Comparison of ENCODE assay signal across 1 cellular context in the genomic region with DNA sequence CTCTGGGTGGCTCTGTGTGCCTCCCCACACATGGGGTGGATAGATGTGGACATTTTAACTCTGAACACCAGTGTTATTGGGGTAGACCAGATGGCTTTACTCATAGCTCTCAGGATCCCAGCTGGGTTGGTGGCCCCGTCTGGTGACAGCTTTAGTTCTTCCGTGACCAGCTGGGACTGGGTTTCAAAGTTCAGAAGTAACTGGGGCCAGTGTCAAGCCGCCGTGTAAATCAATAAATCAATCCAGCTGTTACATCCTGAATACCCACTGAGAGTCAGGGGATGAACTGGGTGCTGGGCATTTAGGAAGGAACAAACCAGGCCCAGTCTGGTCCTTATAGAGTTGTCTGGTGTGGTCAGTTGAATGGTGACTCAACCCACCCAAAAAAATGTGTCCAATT.
TF ChIP-seq lines count a peak whose summit lies in the region.

No MANE protein-coding gene starts in this region.

TF ChIP-seq in HepG2, 621 proteins besides CTCF, POLR2A, EP300 and RAD21 (continued from another document and continues in another):
- TF ChIP-seq, protein P1, sequence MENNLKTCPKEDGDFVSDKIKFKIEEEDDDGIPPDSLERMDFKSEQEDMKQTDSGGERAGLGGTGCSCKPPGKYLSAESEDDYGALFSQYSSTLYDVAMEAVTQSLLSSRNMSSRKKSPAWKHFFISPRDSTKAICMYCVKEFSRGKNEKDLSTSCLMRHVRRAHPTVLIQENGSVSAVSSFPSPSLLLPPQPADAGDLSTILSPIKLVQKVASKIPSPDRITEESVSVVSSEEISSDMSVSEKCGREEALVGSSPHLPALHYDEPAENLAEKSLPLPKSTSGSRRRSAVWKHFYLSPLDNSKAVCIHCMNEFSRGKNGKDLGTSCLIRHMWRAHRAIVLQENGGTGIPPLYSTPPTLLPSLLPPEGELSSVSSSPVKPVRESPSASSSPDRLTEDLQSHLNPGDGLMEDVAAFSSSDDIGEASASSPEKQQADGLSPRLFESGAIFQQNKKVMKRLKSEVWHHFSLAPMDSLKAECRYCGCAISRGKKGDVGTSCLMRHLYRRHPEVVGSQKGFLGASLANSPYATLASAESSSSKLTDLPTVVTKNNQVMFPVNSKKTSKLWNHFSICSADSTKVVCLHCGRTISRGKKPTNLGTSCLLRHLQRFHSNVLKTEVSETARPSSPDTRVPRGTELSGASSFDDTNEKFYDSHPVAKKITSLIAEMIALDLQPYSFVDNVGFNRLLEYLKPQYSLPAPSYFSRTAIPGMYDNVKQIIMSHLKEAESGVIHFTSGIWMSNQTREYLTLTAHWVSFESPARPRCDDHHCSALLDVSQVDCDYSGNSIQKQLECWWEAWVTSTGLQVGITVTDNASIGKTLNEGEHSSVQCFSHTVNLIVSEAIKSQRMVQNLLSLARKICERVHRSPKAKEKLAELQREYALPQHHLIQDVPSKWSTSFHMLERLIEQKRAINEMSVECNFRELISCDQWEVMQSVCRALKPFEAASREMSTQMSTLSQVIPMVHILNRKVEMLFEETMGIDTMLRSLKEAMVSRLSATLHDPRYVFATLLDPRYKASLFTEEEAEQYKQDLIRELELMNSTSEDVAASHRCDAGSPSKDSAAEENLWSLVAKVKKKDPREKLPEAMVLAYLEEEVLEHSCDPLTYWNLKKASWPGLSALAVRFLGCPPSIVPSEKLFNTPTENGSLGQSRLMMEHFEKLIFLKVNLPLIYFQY (CRISPR knock-in tag; IDR thresholded peaks at IDR 0.05; ENCODE audit: borderline replicate concordance), result peak; percentile 58; the same call in 1 of the 2 replicates
- TF ChIP-seq ZFAT (CRISPR knock-in tag; conservative IDR thresholded peaks at IDR 0.05) (no peak), ZMYM3 (CRISPR knock-in tag; IDR thresholded peaks at IDR 0.05) (peak; percentile 20; the same call in 1 of the 2 replicates), FOXA3 (CRISPR knock-in tag; IDR thresholded peaks at IDR 0.05) (peak; percentile 45; the same call in 1 of the 2 replicates), ELF3 (CRISPR knock-in tag; IDR thresholded peaks at IDR 0.05) (0 out of 2 replicates have a peak, but pooled peaks have one; percentile 35), SAP130 (CRISPR knock-in tag; IDR thresholded peaks at IDR 0.05; ENCODE audit: low read depth) (peak; percentile 52; the same call in 1 of the 2 replicates), NONO (IDR thresholded peaks at IDR 0.05) (no peak), NONO (CRISPR knock-in tag; conservative IDR thresholded peaks at IDR 0.05) (0 out of 2 replicates have a peak, but pooled peaks have one; percentile 36), HDAC1 (CRISPR knock-in tag; IDR thresholded peaks at IDR 0.05) (peak; percentile 87), NCOA2 (CRISPR knock-in tag; IDR thresholded peaks at IDR 0.05) (peak; percentile 26; the same call in 1 of the 2 replicates), WIZ (CRISPR knock-in tag; IDR thresholded peaks at IDR 0.05) (no peak; the same call in 1 of the 2 replicates), NR2F1 (CRISPR knock-in tag; IDR thresholded peaks at IDR 0.05) (no peak), POLR2G (IDR thresholded peaks at IDR 0.05; ENCODE audit: low read depth, low read length) (no peak), ZNF331 (CRISPR knock-in tag; IDR thresholded peaks at IDR 0.05) (0 out of 2 replicates have a peak, but pooled peaks have one; percentile 29), POLR2AphosphoS5 (IDR thresholded peaks at IDR 0.05; ENCODE audit: low read depth, low read length) (no peak), MYC (CRISPR knock-in tag; IDR thresholded peaks at IDR 0.05; ENCODE audit: borderline replicate concordance) (0 out of 2 replicates have a peak, but pooled peaks have one; percentile 13), ZBTB38 (CRISPR knock-in tag; IDR thresholded peaks at IDR 0.05) (0 out of 2 replicates have a peak, but pooled peaks have one; percentile 45), CBX5 (CRISPR knock-in tag; IDR thresholded peaks at IDR 0.05; ENCODE audit: borderline replicate concordance) (no peak), HNF4A (CRISPR knock-in tag; IDR thresholded peaks at IDR 0.05) (peak; percentile 80), SATB2 (CRISPR knock-in tag; IDR thresholded peaks at IDR 0.05) (no peak), DMAP1 (CRISPR knock-in tag; IDR thresholded peaks at IDR 0.05) (no peak), TBX3 (IDR thresholded peaks at IDR 0.05; ENCODE audit: borderline replicate concordance) (no peak), ZNF570 (CRISPR knock-in tag; IDR thresholded peaks at IDR 0.05; ENCODE audit: borderline replicate concordance) (no peak), SOX5 (CRISPR knock-in tag; IDR thresholded peaks at IDR 0.05; ENCODE audit: borderline replicate concordance) (0 out of 2 replicates have a peak, but pooled peaks have one; percentile 38), AKAP8 (CRISPR knock-in tag; IDR thresholded peaks at IDR 0.05) (no peak), ETV5 (CRISPR knock-in tag; IDR thresholded peaks at IDR 0.05; ENCODE audit: borderline replicate concordance) (peak; percentile 84; the same call in 1 of the 2 replicates)
- TF ChIP-seq, protein P2, sequence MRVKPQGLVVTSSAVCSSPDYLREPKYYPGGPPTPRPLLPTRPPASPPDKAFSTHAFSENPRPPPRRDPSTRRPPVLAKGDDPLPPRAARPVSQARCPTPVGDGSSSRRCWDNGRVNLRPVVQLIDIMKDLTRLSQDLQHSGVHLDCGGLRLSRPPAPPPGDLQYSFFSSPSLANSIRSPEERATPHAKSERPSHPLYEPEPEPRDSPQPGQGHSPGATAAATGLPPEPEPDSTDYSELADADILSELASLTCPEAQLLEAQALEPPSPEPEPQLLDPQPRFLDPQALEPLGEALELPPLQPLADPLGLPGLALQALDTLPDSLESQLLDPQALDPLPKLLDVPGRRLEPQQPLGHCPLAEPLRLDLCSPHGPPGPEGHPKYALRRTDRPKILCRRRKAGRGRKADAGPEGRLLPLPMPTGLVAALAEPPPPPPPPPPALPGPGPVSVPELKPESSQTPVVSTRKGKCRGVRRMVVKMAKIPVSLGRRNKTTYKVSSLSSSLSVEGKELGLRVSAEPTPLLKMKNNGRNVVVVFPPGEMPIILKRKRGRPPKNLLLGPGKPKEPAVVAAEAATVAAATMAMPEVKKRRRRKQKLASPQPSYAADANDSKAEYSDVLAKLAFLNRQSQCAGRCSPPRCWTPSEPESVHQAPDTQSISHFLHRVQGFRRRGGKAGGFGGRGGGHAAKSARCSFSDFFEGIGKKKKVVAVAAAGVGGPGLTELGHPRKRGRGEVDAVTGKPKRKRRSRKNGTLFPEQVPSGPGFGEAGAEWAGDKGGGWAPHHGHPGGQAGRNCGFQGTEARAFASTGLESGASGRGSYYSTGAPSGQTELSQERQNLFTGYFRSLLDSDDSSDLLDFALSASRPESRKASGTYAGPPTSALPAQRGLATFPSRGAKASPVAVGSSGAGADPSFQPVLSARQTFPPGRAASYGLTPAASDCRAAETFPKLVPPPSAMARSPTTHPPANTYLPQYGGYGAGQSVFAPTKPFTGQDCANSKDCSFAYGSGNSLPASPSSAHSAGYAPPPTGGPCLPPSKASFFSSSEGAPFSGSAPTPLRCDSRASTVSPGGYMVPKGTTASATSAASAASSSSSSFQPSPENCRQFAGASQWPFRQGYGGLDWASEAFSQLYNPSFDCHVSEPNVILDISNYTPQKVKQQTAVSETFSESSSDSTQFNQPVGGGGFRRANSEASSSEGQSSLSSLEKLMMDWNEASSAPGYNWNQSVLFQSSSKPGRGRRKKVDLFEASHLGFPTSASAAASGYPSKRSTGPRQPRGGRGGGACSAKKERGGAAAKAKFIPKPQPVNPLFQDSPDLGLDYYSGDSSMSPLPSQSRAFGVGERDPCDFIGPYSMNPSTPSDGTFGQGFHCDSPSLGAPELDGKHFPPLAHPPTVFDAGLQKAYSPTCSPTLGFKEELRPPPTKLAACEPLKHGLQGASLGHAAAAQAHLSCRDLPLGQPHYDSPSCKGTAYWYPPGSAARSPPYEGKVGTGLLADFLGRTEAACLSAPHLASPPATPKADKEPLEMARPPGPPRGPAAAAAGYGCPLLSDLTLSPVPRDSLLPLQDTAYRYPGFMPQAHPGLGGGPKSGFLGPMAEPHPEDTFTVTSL (CRISPR knock-in tag; IDR thresholded peaks at IDR 0.05; ENCODE audit: borderline replicate concordance), result peak; percentile 30; the same call in 1 of the 2 replicates
- TF ChIP-seq, protein P3, sequence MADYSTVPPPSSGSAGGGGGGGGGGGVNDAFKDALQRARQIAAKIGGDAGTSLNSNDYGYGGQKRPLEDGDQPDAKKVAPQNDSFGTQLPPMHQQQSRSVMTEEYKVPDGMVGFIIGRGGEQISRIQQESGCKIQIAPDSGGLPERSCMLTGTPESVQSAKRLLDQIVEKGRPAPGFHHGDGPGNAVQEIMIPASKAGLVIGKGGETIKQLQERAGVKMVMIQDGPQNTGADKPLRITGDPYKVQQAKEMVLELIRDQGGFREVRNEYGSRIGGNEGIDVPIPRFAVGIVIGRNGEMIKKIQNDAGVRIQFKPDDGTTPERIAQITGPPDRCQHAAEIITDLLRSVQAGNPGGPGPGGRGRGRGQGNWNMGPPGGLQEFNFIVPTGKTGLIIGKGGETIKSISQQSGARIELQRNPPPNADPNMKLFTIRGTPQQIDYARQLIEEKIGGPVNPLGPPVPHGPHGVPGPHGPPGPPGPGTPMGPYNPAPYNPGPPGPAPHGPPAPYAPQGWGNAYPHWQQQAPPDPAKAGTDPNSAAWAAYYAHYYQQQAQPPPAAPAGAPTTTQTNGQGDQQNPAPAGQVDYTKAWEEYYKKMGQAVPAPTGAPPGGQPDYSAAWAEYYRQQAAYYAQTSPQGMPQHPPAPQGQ (CRISPR knock-in tag; IDR thresholded peaks at IDR 0.05; ENCODE audit: borderline replicate concordance), result no peak
- TF ChIP-seq, protein P4, sequence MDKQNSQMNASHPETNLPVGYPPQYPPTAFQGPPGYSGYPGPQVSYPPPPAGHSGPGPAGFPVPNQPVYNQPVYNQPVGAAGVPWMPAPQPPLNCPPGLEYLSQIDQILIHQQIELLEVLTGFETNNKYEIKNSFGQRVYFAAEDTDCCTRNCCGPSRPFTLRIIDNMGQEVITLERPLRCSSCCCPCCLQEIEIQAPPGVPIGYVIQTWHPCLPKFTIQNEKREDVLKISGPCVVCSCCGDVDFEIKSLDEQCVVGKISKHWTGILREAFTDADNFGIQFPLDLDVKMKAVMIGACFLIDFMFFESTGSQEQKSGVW (CRISPR knock-in tag; IDR thresholded peaks at IDR 0.05; ENCODE audit: borderline replicate concordance), result no peak
- TF ChIP-seq, protein P5, sequence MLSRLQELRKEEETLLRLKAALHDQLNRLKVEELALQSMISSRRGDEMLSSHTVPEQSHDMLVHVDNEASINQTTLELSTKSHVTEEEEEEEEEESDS (CRISPR knock-in tag; IDR thresholded peaks at IDR 0.05; ENCODE audit: borderline replicate concordance), result no peak
- TF ChIP-seq, protein P6, sequence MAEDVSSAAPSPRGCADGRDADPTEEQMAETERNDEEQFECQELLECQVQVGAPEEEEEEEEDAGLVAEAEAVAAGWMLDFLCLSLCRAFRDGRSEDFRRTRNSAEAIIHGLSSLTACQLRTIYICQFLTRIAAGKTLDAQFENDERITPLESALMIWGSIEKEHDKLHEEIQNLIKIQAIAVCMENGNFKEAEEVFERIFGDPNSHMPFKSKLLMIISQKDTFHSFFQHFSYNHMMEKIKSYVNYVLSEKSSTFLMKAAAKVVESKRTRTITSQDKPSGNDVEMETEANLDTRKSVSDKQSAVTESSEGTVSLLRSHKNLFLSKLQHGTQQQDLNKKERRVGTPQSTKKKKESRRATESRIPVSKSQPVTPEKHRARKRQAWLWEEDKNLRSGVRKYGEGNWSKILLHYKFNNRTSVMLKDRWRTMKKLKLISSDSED (CRISPR knock-in tag; IDR thresholded peaks at IDR 0.05), result no peak
- TF ChIP-seq, protein P7, sequence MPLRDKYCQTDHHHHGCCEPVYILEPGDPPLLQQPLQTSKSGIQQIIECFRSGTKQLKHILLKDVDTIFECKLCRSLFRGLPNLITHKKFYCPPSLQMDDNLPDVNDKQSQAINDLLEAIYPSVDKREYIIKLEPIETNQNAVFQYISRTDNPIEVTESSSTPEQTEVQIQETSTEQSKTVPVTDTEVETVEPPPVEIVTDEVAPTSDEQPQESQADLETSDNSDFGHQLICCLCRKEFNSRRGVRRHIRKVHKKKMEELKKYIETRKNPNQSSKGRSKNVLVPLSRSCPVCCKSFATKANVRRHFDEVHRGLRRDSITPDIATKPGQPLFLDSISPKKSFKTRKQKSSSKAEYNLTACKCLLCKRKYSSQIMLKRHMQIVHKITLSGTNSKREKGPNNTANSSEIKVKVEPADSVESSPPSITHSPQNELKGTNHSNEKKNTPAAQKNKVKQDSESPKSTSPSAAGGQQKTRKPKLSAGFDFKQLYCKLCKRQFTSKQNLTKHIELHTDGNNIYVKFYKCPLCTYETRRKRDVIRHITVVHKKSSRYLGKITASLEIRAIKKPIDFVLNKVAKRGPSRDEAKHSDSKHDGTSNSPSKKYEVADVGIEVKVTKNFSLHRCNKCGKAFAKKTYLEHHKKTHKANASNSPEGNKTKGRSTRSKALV (CRISPR knock-in tag; IDR thresholded peaks at IDR 0.05), result no peak
- TF ChIP-seq, protein P8, sequence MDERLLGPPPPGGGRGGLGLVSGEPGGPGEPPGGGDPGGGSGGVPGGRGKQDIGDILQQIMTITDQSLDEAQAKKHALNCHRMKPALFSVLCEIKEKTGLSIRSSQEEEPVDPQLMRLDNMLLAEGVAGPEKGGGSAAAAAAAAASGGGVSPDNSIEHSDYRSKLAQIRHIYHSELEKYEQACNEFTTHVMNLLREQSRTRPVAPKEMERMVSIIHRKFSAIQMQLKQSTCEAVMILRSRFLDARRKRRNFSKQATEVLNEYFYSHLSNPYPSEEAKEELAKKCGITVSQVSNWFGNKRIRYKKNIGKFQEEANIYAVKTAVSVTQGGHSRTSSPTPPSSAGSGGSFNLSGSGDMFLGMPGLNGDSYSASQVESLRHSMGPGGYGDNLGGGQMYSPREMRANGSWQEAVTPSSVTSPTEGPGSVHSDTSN (CRISPR knock-in tag; IDR thresholded peaks at IDR 0.05), result peak; percentile 38; the same call in 1 of the 2 replicates
- TF ChIP-seq, protein P9, sequence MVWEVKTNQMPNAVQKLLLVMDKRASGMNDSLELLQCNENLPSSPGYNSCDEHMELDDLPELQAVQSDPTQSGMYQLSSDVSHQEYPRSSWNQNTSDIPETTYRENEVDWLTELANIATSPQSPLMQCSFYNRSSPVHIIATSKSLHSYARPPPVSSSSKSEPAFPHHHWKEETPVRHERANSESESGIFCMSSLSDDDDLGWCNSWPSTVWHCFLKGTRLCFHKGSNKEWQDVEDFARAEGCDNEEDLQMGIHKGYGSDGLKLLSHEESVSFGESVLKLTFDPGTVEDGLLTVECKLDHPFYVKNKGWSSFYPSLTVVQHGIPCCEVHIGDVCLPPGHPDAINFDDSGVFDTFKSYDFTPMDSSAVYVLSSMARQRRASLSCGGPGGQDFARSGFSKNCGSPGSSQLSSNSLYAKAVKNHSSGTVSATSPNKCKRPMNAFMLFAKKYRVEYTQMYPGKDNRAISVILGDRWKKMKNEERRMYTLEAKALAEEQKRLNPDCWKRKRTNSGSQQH (CRISPR knock-in tag; IDR thresholded peaks at IDR 0.05; ENCODE audit: low read depth), result 0 out of 2 replicates have a peak, but pooled peaks have one; percentile 47
- TF ChIP-seq, protein P10, sequence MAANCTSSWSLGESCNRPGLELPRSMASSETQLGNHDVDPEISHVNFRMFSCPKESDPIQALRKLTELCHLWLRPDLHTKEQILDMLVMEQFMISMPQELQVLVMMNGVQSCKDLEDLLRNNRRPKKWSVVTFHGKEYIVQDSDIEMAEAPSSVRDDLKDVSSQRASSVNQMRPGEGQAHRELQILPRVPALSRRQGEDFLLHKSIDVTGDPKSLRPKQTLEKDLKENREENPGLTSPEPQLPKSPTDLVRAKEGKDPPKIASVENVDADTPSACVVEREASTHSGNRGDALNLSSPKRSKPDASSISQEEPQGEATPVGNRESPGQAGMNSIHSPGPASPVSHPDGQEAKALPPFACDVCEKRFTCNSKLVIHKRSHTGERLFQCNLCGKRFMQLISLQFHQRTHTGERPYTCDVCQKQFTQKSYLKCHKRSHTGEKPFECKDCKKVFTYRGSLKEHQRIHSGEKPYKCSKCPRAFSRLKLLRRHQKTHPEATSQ (CRISPR knock-in tag; IDR thresholded peaks at IDR 0.05; ENCODE audit: borderline replicate concordance), result no peak
- TF ChIP-seq, protein P11, sequence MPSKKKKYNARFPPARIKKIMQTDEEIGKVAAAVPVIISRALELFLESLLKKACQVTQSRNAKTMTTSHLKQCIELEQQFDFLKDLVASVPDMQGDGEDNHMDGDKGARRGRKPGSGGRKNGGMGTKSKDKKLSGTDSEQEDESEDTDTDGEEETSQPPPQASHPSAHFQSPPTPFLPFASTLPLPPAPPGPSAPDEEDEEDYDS (CRISPR knock-in tag; IDR thresholded peaks at IDR 0.05), result no peak
